30 cellular contexts compared by ENCODE assay signal in the genomic region with DNA sequence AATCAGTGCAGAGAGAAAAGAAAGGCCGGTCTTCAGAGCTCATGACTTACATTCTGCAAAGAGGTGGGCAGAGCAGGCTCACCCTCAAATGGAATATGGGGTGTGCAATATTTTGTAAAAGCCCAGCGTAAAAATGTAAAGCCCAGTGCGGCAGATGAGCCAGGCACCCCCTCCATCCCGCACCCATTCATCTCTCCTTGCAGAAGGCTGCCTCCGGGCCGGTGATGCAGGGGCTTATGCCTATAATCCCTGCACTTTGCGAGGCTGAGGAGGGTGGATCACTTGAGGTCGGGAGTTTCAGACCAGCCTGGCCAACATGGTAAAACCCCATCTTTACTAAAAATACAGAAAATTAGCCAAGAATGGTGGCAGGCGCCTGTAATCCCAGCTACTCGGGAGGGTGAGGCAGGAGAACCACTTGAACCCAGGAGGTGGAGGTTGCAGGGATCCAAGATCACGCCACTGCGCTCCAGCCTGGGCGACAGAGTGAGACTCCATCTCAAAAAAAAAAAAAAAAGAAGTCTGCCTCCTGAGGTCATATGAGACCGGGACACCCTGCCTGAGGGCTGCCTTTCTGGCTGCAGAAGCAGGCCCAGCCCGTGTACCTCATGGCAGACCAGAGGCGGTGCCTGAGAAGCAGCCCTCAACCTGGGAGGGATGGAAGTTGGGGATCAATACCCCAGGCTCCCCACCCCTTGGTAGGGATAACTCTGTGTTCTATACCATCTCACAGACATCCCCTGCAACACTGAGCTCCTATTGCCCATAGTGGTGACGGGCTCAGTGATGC. TPM values are rescaled to one million over a fixed set of nuclear protein-coding genes. Genes with fewer than 3 reads are reported as not detected.
"Had no signal": no experiment of that assay in that cellular context is flagged by ENCODE, and none has a peak within 500 bp of the region (broad histone marks: within the 10 kb centered on the region; RNA-seq: fewer than 3 reads in every experiment).

No MANE protein-coding gene starts in this region.

- H3K9me3 Mint-ChIP-seq: activated CD8-positive, alpha-beta T cell treated with anti-CD3 and anti-CD28 coated beads for 36 hours; activated naive CD4-positive, alpha-beta T cell treated with anti-CD3 and anti-CD28 coated beads, Interleukin-2, amount 10 ng/mL, durations not matched to agents 7 days and 5 days; activated naive CD8-positive, alpha-beta T cell treated with anti-CD3 and anti-CD28 coated beads for 36 hours; activated T-cell treated with anti-CD3 and anti-CD28 coated beads, Interleukin-2, amount 50 U/mL, for 72 hours; activated T-helper 2 cell treated with anti-CD3 and anti-CD28 coated beads, Interferon-gamma antibody, Interleukin-2, Interleukin-4, amounts not matched to agents 10 μg/mL and 5 μg/mL and 100 μg/mL, durations not matched to agents 14 hours and 24 hours and 36 hours had no signal

- DNase-seq: activated CD4-positive, alpha-beta T cell treated with anti-CD3 and anti-CD28 coated beads for 36 hours; activated CD4-positive, alpha-beta T cell treated with anti-CD3 and anti-CD28 coated beads, Interleukin-2, amount 50 U/mL, for 1 hour; activated CD8-positive, alpha-beta memory T cell treated with anti-CD3 and anti-CD28 coated beads, Interleukin-2, amount 50 U/mL, for 4 hours; activated CD8-positive, alpha-beta T cell treated with anti-CD3 and anti-CD28 coated beads for 36 hours; activated gamma-delta T cell treated with Interleukin-2 at 50 U/mL for 16 hours; activated naive CD4-positive, alpha-beta T cell treated with anti-CD3 and anti-CD28 coated beads, Interleukin-2, amount 10 ng/mL, durations not matched to agents 7 days and 5 days; activated naive CD8-positive, alpha-beta T cell treated with anti-CD3 and anti-CD28 coated beads for 36 hours; activated T-cell treated with anti-CD3 and anti-CD28 coated beads, Interleukin-2, amount 50 U/mL, for 72 hours; adrenal gland; anterior cingulate cortex; caudate nucleus; Karpas-422; MM.1S; NCI-H1105; NCI-H1436; NCI-H1694 treated with DMSO at 0.1 percent for 48 hours; NCI-H2081; NCI-H524 treated with DMSO at 0.1 percent for 48 hours; NCI-H748 treated with DMSO at 0.1 percent for 48 hours; OCI-M1; RPMI8226; T-helper 1 cell had no signal

- H3K4me3 ChIP-seq: adrenal gland, breast epithelium, K562, SK-N-MC had no signal

- ATAC-seq: activated CD4-positive, alpha-beta T cell treated with anti-CD3 and anti-CD28 coated beads for 36 hours; activated CD8-positive, alpha-beta T cell treated with anti-CD3 and anti-CD28 coated beads for 36 hours; activated T-cell treated with anti-CD3 and anti-CD28 coated beads, Interleukin-2, amount 50 U/mL, for 72 hours; K562; Panc1; Right ventricle myocardium inferior had no signal

- H3K36me3 ChIP-seq: adrenal gland, breast epithelium had no signal

- H3K27me3 ChIP-seq: adrenal gland, breast epithelium had no signal

- H3K27ac Mint-ChIP-seq: activated CD4-positive, alpha-beta T cell treated with anti-CD3 and anti-CD28 coated beads for 36 hours; activated CD8-positive, alpha-beta T cell treated with anti-CD3 and anti-CD28 coated beads for 36 hours; activated naive CD4-positive, alpha-beta T cell treated with anti-CD3 and anti-CD28 coated beads, Interleukin-2, amount 10 ng/mL, durations not matched to agents 7 days and 5 days; activated naive CD8-positive, alpha-beta T cell treated with anti-CD3 and anti-CD28 coated beads for 36 hours; activated T-cell treated with anti-CD3 and anti-CD28 coated beads, Interleukin-2, amount 50 U/mL, for 72 hours; activated T-helper 2 cell treated with anti-CD3 and anti-CD28 coated beads, Interferon-gamma antibody, Interleukin-2, Interleukin-4, amounts not matched to agents 10 μg/mL and 5 μg/mL and 100 μg/mL, durations not matched to agents 14 hours and 24 hours and 36 hours had no signal

- H3K4me1 ChIP-seq: adrenal gland, breast epithelium had no signal

- H3K4me3 Mint-ChIP-seq: activated CD4-positive, alpha-beta T cell treated with anti-CD3 and anti-CD28 coated beads for 36 hours; activated CD8-positive, alpha-beta T cell treated with anti-CD3 and anti-CD28 coated beads for 36 hours; activated naive CD4-positive, alpha-beta T cell treated with anti-CD3 and anti-CD28 coated beads, Interleukin-2, amount 10 ng/mL, durations not matched to agents 7 days and 5 days; activated naive CD8-positive, alpha-beta T cell treated with anti-CD3 and anti-CD28 coated beads for 36 hours; activated T-cell treated with anti-CD3 and anti-CD28 coated beads, Interleukin-2, amount 50 U/mL, for 72 hours had no signal

- H3K27me3 Mint-ChIP-seq: activated CD4-positive, alpha-beta T cell treated with anti-CD3 and anti-CD28 coated beads for 36 hours had no signal

- H3K9me3 ChIP-seq: adrenal gland, breast epithelium had no signal

- H3K4me1 Mint-ChIP-seq: activated CD4-positive, alpha-beta T cell treated with anti-CD3 and anti-CD28 coated beads for 36 hours; activated naive CD4-positive, alpha-beta T cell treated with anti-CD3 and anti-CD28 coated beads, Interleukin-2, amount 10 ng/mL, durations not matched to agents 7 days and 5 days; activated naive CD8-positive, alpha-beta T cell treated with anti-CD3 and anti-CD28 coated beads for 36 hours had no signal

- H3K36me3 Mint-ChIP-seq: activated naive CD4-positive, alpha-beta T cell treated with anti-CD3 and anti-CD28 coated beads, Interleukin-2, amount 10 ng/mL, durations not matched to agents 7 days and 5 days; activated naive CD8-positive, alpha-beta T cell treated with anti-CD3 and anti-CD28 coated beads for 36 hours had no signal

- H3K27ac ChIP-seq: adrenal gland, breast epithelium, SK-N-MC, VCaP had no signal

RNA-seq across cellular contexts. Expression of gene ATP2C2, which starts 17.5 kb away (rescaled TPM):
- total RNA-seq: activated CD4-positive, alpha-beta T cell treated with anti-CD3 and anti-CD28 coated beads for 36 hours; activated CD8-positive, alpha-beta T cell treated with anti-CD3 and anti-CD28 coated beads for 36 hours; activated naive CD8-positive, alpha-beta T cell treated with anti-CD3 and anti-CD28 coated beads for 36 hours; activated T-helper 2 cell treated with anti-CD3 and anti-CD28 coated beads, Interferon-gamma antibody, Interleukin-2, Interleukin-4, amounts not matched to agents 10 μg/mL and 5 μg/mL and 100 μg/mL, durations not matched to agents 14 hours and 24 hours and 36 hours; Right ventricle myocardium inferior; T-helper 2 cell treated with Interferon-gamma antibody and Interleukin-4, amounts not matched to agents 100 ng/mL and 5 ng/mL, for 36 hours had no signal
- polyA plus RNA-seq: K562 had no signal

RNA-seq across cellular contexts. Expression of gene WFDC1, which starts 56.1 kb away (rescaled TPM):
- total RNA-seq: activated CD4-positive, alpha-beta T cell treated with anti-CD3 and anti-CD28 coated beads for 36 hours; activated CD8-positive, alpha-beta T cell treated with anti-CD3 and anti-CD28 coated beads for 36 hours; activated naive CD8-positive, alpha-beta T cell treated with anti-CD3 and anti-CD28 coated beads for 36 hours; activated T-cell treated with anti-CD3 and anti-CD28 coated beads, Interleukin-2, amount 50 U/mL, for 72 hours; activated T-helper 2 cell treated with anti-CD3 and anti-CD28 coated beads, Interferon-gamma antibody, Interleukin-2, Interleukin-4, amounts not matched to agents 10 μg/mL and 5 μg/mL and 100 μg/mL, durations not matched to agents 14 hours and 24 hours and 36 hours; K562; T-helper 2 cell treated with Interferon-gamma antibody and Interleukin-4, amounts not matched to agents 100 ng/mL and 5 ng/mL, for 36 hours had no signal
- polyA plus RNA-seq: K562 had no signal
